In the genomic region with DNA sequence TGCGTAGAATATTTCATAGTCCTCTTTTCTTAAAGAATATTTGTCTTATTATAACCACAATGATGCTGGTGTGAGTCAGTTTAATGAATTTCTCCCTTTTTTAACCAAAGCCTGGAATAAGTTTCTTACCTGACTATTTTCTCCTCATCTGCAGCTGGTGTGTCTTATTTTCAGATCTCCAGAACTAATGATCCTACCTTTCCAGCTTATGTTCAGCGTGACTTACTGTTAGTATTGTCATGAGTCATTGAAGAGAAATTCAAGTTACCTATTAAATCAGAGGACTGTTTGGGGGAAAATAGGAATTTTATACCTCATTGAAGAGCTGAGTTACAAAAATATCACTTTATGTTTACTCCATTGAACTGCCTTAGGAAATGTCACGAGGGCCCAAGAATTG, we compare ENCODE assay signal across 23 cellular contexts.
"Had no signal": no experiment of that assay in that cellular context is flagged by ENCODE, and none has a peak within 500 bp of the region (broad histone marks: within the 10 kb centered on the region; RNA-seq: fewer than 3 reads in every experiment).

No MANE protein-coding gene starts in this region.

- DNase-seq: Kasumi-1, MM.1S, NCI-H1092 treated with DMSO at 0.1 percent for 48 hours, NCI-H1436, NCI-H187, NCI-H2029, NCI-H2081 treated with DMSO at 0.1 percent for 48 hours, NCI-H2171, NCI-H226, NCI-H446, NCI-H510A, NCI-H524 treated with DMSO at 0.1 percent for 48 hours, NCI-H69, NCI-H774, Right ventricle myocardium superior, SIG-M5 had no signal

- H3K4me2 ChIP-seq: KMS-11 had no signal

- H3K9ac ChIP-seq: KMS-11 had no signal

- H3K36me3 ChIP-seq: SJSA1 had no signal

- H3K27ac Mint-ChIP-seq: IgD-negative memory B cell had no signal

- H3K27ac ChIP-seq: HL-60, KMS-11, SJSA1, SK-N-MC had no signal

- H3K27me3 ChIP-seq: SJSA1 had no signal

- H3K27me3 Mint-ChIP-seq: IgD-negative memory B cell had no signal

- H3K4me1 ChIP-seq: SJSA1 had no signal

- H3K36me3 Mint-ChIP-seq: IgD-negative memory B cell had no signal

- H3K4me3 Mint-ChIP-seq: IgD-negative memory B cell had no signal

- H3K4me3 ChIP-seq: K562, SJSA1, SK-N-MC had no signal

- FAIRE-seq: HTR-8/SVneo, K562 had no signal

- H3K4me1 Mint-ChIP-seq: IgD-negative memory B cell had no signal

- H3K9me3 ChIP-seq: SJSA1 had no signal
